2 cellular contexts compared by ENCODE assay signal in genomic region chr3:150871192-150871591, GRCh38.
TF ChIP-seq lines count a peak whose summit lies in the region.

No MANE protein-coding gene starts in this region.

TF ChIP-seq in SK-N-SH, 30 proteins besides CTCF, POLR2A, EP300 and RAD21:
- TF ChIP-seq FOSL2 (IDR thresholded peaks at IDR 0.05; ENCODE audit: borderline replicate concordance, low read depth): no peak
- no peak for TF ChIP-seq FOXM1 (IDR thresholded peaks at IDR 0.05; ENCODE audit: low read depth)
- no peak for TF ChIP-seq RFX5 (IDR thresholded peaks at IDR 0.05; ENCODE audit: low read length)
- no peak for TF ChIP-seq IRF3 (IDR thresholded peaks at IDR 0.05; ENCODE audit: low read depth, low read length)
- no peak for TF ChIP-seq GABPA (IDR thresholded peaks at IDR 0.05; ENCODE audit: low read depth)
- TF ChIP-seq ZBTB33 (IDR thresholded peaks at IDR 0.05; ENCODE audit: borderline replicate concordance, low read depth): no peak
- no peak for TF ChIP-seq EZH2phosphoT487 (IDR thresholded peaks at IDR 0.05; ENCODE audit: borderline replicate concordance, low read depth)
- TF ChIP-seq GATA2 (CRISPR knock-in tag; IDR thresholded peaks at IDR 0.05): no peak

TF ChIP-seq in HEK293T, 16 proteins besides CTCF, POLR2A, EP300 and RAD21:
- TF ChIP-seq TARDBP (IDR thresholded peaks at IDR 0.05): no peak
- no peak for TF ChIP-seq ZNF384 (IDR thresholded peaks at IDR 0.05)
- TF ChIP-seq FOXK2 (IDR thresholded peaks at IDR 0.05): no peak
- TF ChIP-seq NFRKB (IDR thresholded peaks at IDR 0.05): no peak
- no peak for TF ChIP-seq FOXM1 (IDR thresholded peaks at IDR 0.05; ENCODE audit: borderline replicate concordance)
- TF ChIP-seq FOXA1 (IDR thresholded peaks at IDR 0.05): no peak
- TF ChIP-seq SP1 (IDR thresholded peaks at IDR 0.05): no peak
- TF ChIP-seq ELF4 (IDR thresholded peaks at IDR 0.05): no peak
- no peak for TF ChIP-seq SUZ12 (IDR thresholded peaks at IDR 0.05)
- TF ChIP-seq CTBP1 (IDR thresholded peaks at IDR 0.05; ENCODE audit: borderline replicate concordance): no peak
- no peak for TF ChIP-seq HDGF (IDR thresholded peaks at IDR 0.05; ENCODE audit: borderline replicate concordance)
- no peak for TF ChIP-seq PKNOX1 (IDR thresholded peaks at IDR 0.05)
- TF ChIP-seq ARNT (IDR thresholded peaks at IDR 0.05): no peak
- TF ChIP-seq L3MBTL2 (conservative IDR thresholded peaks at IDR 0.05): no peak
- TF ChIP-seq LEF1 (IDR thresholded peaks at IDR 0.05; ENCODE audit: borderline replicate concordance): no peak
- TF ChIP-seq BHLHE40 (IDR thresholded peaks at IDR 0.05; ENCODE audit: borderline replicate concordance): no peak
